Comparison of ENCODE assay signal across 15 cellular contexts in the genomic region with DNA sequence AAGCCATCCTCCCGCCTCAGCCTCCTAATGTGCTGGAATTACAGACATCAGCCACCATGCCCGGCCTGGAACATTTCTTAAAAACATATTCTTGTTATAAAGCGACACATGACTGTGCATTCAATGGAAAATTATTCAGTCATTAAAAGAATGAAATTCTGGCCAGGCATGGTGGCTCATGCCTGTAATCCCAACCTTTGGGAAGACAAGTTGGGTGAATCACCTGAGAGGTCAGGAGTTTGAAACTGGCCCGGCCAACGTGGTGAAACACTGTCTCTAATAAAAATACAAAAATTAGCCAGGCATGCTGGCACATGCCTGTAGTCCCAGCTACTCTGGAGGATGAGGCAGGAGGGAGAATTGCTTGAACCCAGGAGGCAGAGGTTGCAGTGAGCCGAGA. TPM values are rescaled to one million over a fixed set of nuclear protein-coding genes. Genes with fewer than 3 reads are reported as not detected.
A peak's percentile ranks its signal among the peaks of the same experiment; 100 is the strongest.
DNase-seq lines count a peak whose midpoint lies in the region; ATAC-seq and TF ChIP-seq lines count a peak whose summit lies in the region.
"Had no signal": no experiment of that assay in that cellular context is flagged by ENCODE, and none has a peak within 500 bp of the region (broad histone marks: within the 10 kb centered on the region; RNA-seq: fewer than 3 reads in every experiment).

No MANE protein-coding gene starts in this region.

- H3K9me2 ChIP-seq in GM23248 (ENCODE audit: insufficient read depth), result no peaks in the 10 kb centered on the region

- no peak overlapping the region for H3K4me2 ChIP-seq in GM23248 (ENCODE audit: unreplicated experiment)
- H3K4me2 ChIP-seq: BLaER1 treated with 17β-estradiol and CSF1 and Interleukin-3, amounts not matched to agents 10 nM and 100 nM; GM23338 had no signal

- in situ Hi-C loops in GM23248 (cut with MboI), result no loop called here

- 63 to 67% methylated on average over 6 of the region's 6 CpGs for WGBS in GM23248 (ENCODE audit: low coverage in 1 of 2, low lambda C conversion rate in 2 of 2, missing lambda C conversion rate in 2 of 2), 2 experiments

- H3K79me2 ChIP-seq in GM23248 (ENCODE audit: insufficient read depth), result no peaks in the 10 kb centered on the region

- DNase-seq in GM23248, result peak; percentile 15
- DNase-seq in adipocyte (ENCODE audit: low read depth), result peak; percentile 5
- DNase-seq in epithelial cell of proximal tubule (ENCODE audit: low read depth), result peak; percentile 35
- DNase-seq in kidney tubule cell (ENCODE audit: low spot score), result peak; percentile 72
- DNase-seq in cortex of kidney (lab: John Stamatoyannopoulos, UW), result no peak
- no peak for DNase-seq in NCI-H1092 treated with DMSO at 0.1 percent for 48 hours (lab: John Stamatoyannopoulos, UW)
- no peak for DNase-seq in COR-L47 (lab: John Stamatoyannopoulos, UW)
- DNase-seq: ACHN; CD4-positive, CD25-positive, alpha-beta regulatory T cell; DMS79; H7 had no signal

- no peaks in the 10 kb centered on the region for H4K20me1 ChIP-seq in GM23248 (ENCODE audit: insufficient read depth)
- H4K20me1 ChIP-seq: BLaER1 treated with 17β-estradiol and CSF1 and Interleukin-3, amounts not matched to agents 10 nM and 100 nM had no signal

- no peak overlapping the region for H3K27ac ChIP-seq in GM23248
- H3K27ac ChIP-seq: BLaER1 treated with 17β-estradiol and CSF1 and Interleukin-3, amounts not matched to agents 10 nM and 100 nM had no signal

- TF ChIP-seq CTCF in epithelial cell of proximal tubule (conservative IDR thresholded peaks at IDR 0.05; ENCODE audit: low read depth, low read length), result no peak

- no peaks in the 10 kb centered on the region for H3K9me3 ChIP-seq in GM23248 (ENCODE audit: low read depth)
- no peaks in the 10 kb centered on the region for H3K9me3 ChIP-seq in adipocyte (ENCODE audit: control insufficient read depth, low read length)

- no peak for ATAC-seq in HG02938 (IDR thresholded peaks at IDR 0.05; ENCODE audit: unreplicated experiment)
- ATAC-seq: GM12878, GM23338 had no signal

- no peaks in the 10 kb centered on the region for H3K27me3 ChIP-seq in GM23248 (replicated peaks; ENCODE audit: insufficient read depth)
- no peaks in the 10 kb centered on the region for H3K27me3 ChIP-seq in adipocyte (replicated peaks; ENCODE audit: control insufficient read depth, insufficient read depth, low read length)
- H3K27me3 ChIP-seq: BLaER1 treated with 17β-estradiol and CSF1 and Interleukin-3, amounts not matched to agents 10 nM and 100 nM had no signal

- no peak overlapping the region for H2AFZ ChIP-seq in GM23248
- H2AFZ ChIP-seq: GM23338 had no signal

- no peaks in the 10 kb centered on the region for H3K36me3 ChIP-seq in GM23248 (ENCODE audit: low read depth)
- no peaks in the 10 kb centered on the region for H3K36me3 ChIP-seq in adipocyte (ENCODE audit: control insufficient read depth, insufficient read depth, low read length, severe bottlenecking)
- H3K36me3 ChIP-seq: BLaER1 treated with 17β-estradiol and CSF1 and Interleukin-3, amounts not matched to agents 10 nM and 100 nM had no signal

- H3K9ac ChIP-seq in GM23248, result no peak overlapping the region
- H3K9ac ChIP-seq in adipocyte (ENCODE audit: low read length), result no peak overlapping the region
- H3K9ac ChIP-seq: BLaER1 treated with 17β-estradiol and CSF1 and Interleukin-3, amounts not matched to agents 10 nM and 100 nM had no signal

- H3K4me1 ChIP-seq in GM23248 (ENCODE audit: insufficient read depth) (no peaks in the 10 kb centered on the region), adipocyte (ENCODE audit: control insufficient read depth, insufficient read depth, low read length) (peaks cover 2% of the 10 kb centered on the region)

- H3F3A ChIP-seq in GM23248 (ENCODE audit: insufficient read depth), result no peaks in the 10 kb centered on the region

- H3K4me3 ChIP-seq in GM23248, result no peak overlapping the region
- no peak overlapping the region for H3K4me3 ChIP-seq in adipocyte (ENCODE audit: low read length)
- no peak overlapping the region for H3K4me3 ChIP-seq in epithelial cell of proximal tubule (ENCODE audit: low read depth, low read length)
- H3K4me3 ChIP-seq: BLaER1 treated with 17β-estradiol and CSF1 and Interleukin-3, amounts not matched to agents 10 nM and 100 nM; GM12878; GM23338 had no signal

RNA-seq across cellular contexts. Expression of gene RPRD1A, which starts 21.6 kb away (rescaled TPM):
- total RNA-seq in GM23248 (2014; rRNA removed; shearing (Covaris generic)), result 39.7 and 45.8 TPM in 2 replicates
- 22.7 and 24.2 TPM in 2 replicates for polyA plus RNA-seq in GM23248 (2016; fragmentation: Nextera tagmentation; extraction: Ambion mirVana)
- 41.3 and 45.4 TPM in 2 replicates for total RNA-seq in epithelial cell of proximal tubule

RNA-seq across cellular contexts. Expression of gene SLC39A6, which starts 40.1 kb away (rescaled TPM):
- total RNA-seq in GM23248 (2014; rRNA removed; shearing (Covaris generic)), result 104 and 115 TPM in 2 replicates
- 80.5 and 81.1 TPM in 2 replicates for polyA plus RNA-seq in GM23248 (2016; fragmentation: Nextera tagmentation; extraction: Ambion mirVana)
- total RNA-seq in epithelial cell of proximal tubule, result 66.8 and 83.7 TPM in 2 replicates

RNA-seq across cellular contexts. Expression of gene ELP2, which starts 40.7 kb away (rescaled TPM):
- total RNA-seq in GM23248 (2014; rRNA removed; shearing (Covaris generic)), result 86.0 and 103 TPM in 2 replicates
- polyA plus RNA-seq in GM23248 (2016; fragmentation: Nextera tagmentation; extraction: Ambion mirVana), result 57.6 and 63.6 TPM in 2 replicates
- 45.1 and 46.1 TPM in 2 replicates for total RNA-seq in epithelial cell of proximal tubule

Comparison
In these comparisons a context has a peak if more than half of its experiments do, and no peak if none do; other contexts are left out.
1. DNase-seq: peak in GM23248 (single experiment), adipocyte (single experiment), epithelial cell of proximal tubule (single experiment) and kidney tubule cell (single experiment); none in cortex of kidney (single experiment), NCI-H1092 treated with DMSO at 0.1 percent for 48 hours (single experiment) and COR-L47 (single experiment).